In genomic region chr11:110734790-110735189, GRCh38 we compare ENCODE assay signal across 24 cellular contexts. TPM values are rescaled to one million over a fixed set of nuclear protein-coding genes. Genes with fewer than 3 reads are reported as not detected.
"Had no signal": no experiment of that assay in that cellular context is flagged by ENCODE, and none has a peak within 500 bp of the region (broad histone marks: within the 10 kb centered on the region; RNA-seq: fewer than 3 reads in every experiment).

No MANE protein-coding gene starts in this region.

- H3K9me3 ChIP-seq: SJCRH30 had no signal

- H3K4me3 ChIP-seq: K562, SJCRH30 had no signal

- ATAC-seq: K562, Panc1, PC-3, SK-N-SH treated with all-trans-retinoic acid at 6 μM for 48 hours had no signal

- H3K36me3 ChIP-seq: SJCRH30 had no signal

- DNase-seq: Kasumi-1; MV-4-11; NCI-H1092; NCI-H1105 treated with DMSO at 0.1 percent for 48 hours; NCI-H1417 treated with DMSO at 0.1 percent for 48 hours; NCI-H146; NCI-H1694 treated with DMSO at 0.1 percent for 48 hours; NCI-H1930; NCI-H2107; NCI-H2227 treated with DMSO at 0.1 percent for 48 hours; NCI-H524; NK-92 treated with Interleukin-12 subunit alpha and Interleukin-12 subunit beta, amount 100 ng/mL, for 24 hours; PC-3; SHP77 treated with DMSO at 0.1 percent for 48 hours; SJCRH30 had no signal

- H3K27ac ChIP-seq: HL-60, KMS-11, RWPE1, SJCRH30 had no signal

- H3K4me1 ChIP-seq: SJCRH30 had no signal

RNA-seq across cellular contexts. Expression of gene ARHGAP20, which starts 22.6 kb away (rescaled TPM):
- total RNA-seq: MCF 10A, NCI-H460, OCI-LY7, PC-3, SJCRH30 had no signal
